Comparison of ENCODE assay signal across 20 cellular contexts in genomic region chr20:60192351-60192750, GRCh38.
"Had no signal": no experiment of that assay in that cellular context is flagged by ENCODE, and none has a peak within 500 bp of the region (broad histone marks: within the 10 kb centered on the region; RNA-seq: fewer than 3 reads in every experiment).

No MANE protein-coding gene starts in this region.

- H3K4me3 Mint-ChIP-seq: dendritic cell treated with granulocyte-macrophage colony-stimulating factor and Interleukin-4, amounts not matched to agents 40 ng/mL and 50 ng/mL, for 4 days; naive thymus-derived CD8-positive, alpha-beta T cell; stimulated activated memory B cell treated with anti-CD40 and anti-IgM and Interleukin-4, amounts not matched to agents 10 μg/mL and 1 μg/mL and 100 μg/mL, for 72 hours; stimulated activated naive CD8-positive, alpha-beta T cell treated with anti-CD3 and anti-CD28 coated beads, Interleukin-15, Interleukin-2, amounts not matched to agents 100 ng/mL and 50 ng/mL, for 24 hours had no signal

- H3K27ac ChIP-seq: gastroesophageal sphincter, neutrophil, spleen, testis, tibial nerve, upper lobe of right lung, vagina had no signal

- H3K27ac Mint-ChIP-seq: dendritic cell treated with granulocyte-macrophage colony-stimulating factor and Interleukin-4, amounts not matched to agents 40 ng/mL and 50 ng/mL, for 4 days; naive thymus-derived CD8-positive, alpha-beta T cell; stimulated activated memory B cell treated with anti-CD40 and anti-IgM and Interleukin-4, amounts not matched to agents 10 μg/mL and 1 μg/mL and 100 μg/mL, for 72 hours; stimulated activated naive CD8-positive, alpha-beta T cell treated with anti-CD3 and anti-CD28 coated beads, Interleukin-15, Interleukin-2, amounts not matched to agents 100 ng/mL and 50 ng/mL, for 24 hours had no signal

- H3K9me3 ChIP-seq: mucosa of descending colon, neutrophil, testis, tibial nerve, upper lobe of right lung, vagina had no signal

- ATAC-seq: gastroesophageal sphincter; left lobe of liver; mucosa of descending colon; naive thymus-derived CD8-positive, alpha-beta T cell; sciatic nerve; stimulated activated memory B cell treated with anti-CD40 and anti-IgM and Interleukin-4, amounts not matched to agents 10 μg/mL and 1 μg/mL and 100 μg/mL, for 72 hours; upper lobe of right lung had no signal

- H3K36me3 Mint-ChIP-seq: stimulated activated memory B cell treated with anti-CD40 and anti-IgM and Interleukin-4, amounts not matched to agents 10 μg/mL and 1 μg/mL and 100 μg/mL, for 72 hours had no signal

- H3K36me3 ChIP-seq: gastroesophageal sphincter, spleen, tibial nerve, upper lobe of right lung, vagina had no signal

- H3K27me3 ChIP-seq: neutrophil, testis, tibial nerve, upper lobe of right lung, vagina had no signal

- H3K4me1 Mint-ChIP-seq: naive thymus-derived CD8-positive, alpha-beta T cell; stimulated activated memory B cell treated with anti-CD40 and anti-IgM and Interleukin-4, amounts not matched to agents 10 μg/mL and 1 μg/mL and 100 μg/mL, for 72 hours had no signal

- DNase-seq: erythroblast; glutamatergic neuron; islet precursor cell; mucosa of descending colon; naive thymus-derived CD8-positive, alpha-beta T cell; spleen; stimulated activated CD4-positive, alpha-beta T cell treated with anti-CD3 and anti-CD28 coated beads, Interleukin-15, amount 100 ng/mL, for 24 hours; stimulated activated CD4-positive, alpha-beta T cell treated with anti-CD3 and anti-CD28 coated beads, Interleukin-1b, Interleukin-23, amount 100 ng/mL, for 48 hours; stimulated activated CD4-positive, alpha-beta T cell treated with anti-CD3 and anti-CD28 coated beads, Interleukin-4, amount 100 ng/mL, for 24 hours; testis; upper lobe of right lung had no signal

- H3K4me3 ChIP-seq: gastroesophageal sphincter, mucosa of descending colon, spleen, testis, tibial nerve, upper lobe of right lung, vagina had no signal

- H3K4me1 ChIP-seq: gastroesophageal sphincter, spleen, testis, tibial nerve, upper lobe of right lung, vagina had no signal

- H3K9me3 Mint-ChIP-seq: dendritic cell treated with granulocyte-macrophage colony-stimulating factor and Interleukin-4, amounts not matched to agents 40 ng/mL and 50 ng/mL, for 4 days; stimulated activated naive CD8-positive, alpha-beta T cell treated with anti-CD3 and anti-CD28 coated beads, Interleukin-15, Interleukin-2, amounts not matched to agents 100 ng/mL and 50 ng/mL, for 24 hours had no signal

- H3K27me3 Mint-ChIP-seq: dendritic cell treated with granulocyte-macrophage colony-stimulating factor and Interleukin-4, amounts not matched to agents 40 ng/mL and 50 ng/mL, for 4 days; stimulated activated memory B cell treated with anti-CD40 and anti-IgM and Interleukin-4, amounts not matched to agents 10 μg/mL and 1 μg/mL and 100 μg/mL, for 72 hours; stimulated activated naive CD8-positive, alpha-beta T cell treated with anti-CD3 and anti-CD28 coated beads, Interleukin-15, Interleukin-2, amounts not matched to agents 100 ng/mL and 50 ng/mL, for 24 hours had no signal
